In the genomic region with DNA sequence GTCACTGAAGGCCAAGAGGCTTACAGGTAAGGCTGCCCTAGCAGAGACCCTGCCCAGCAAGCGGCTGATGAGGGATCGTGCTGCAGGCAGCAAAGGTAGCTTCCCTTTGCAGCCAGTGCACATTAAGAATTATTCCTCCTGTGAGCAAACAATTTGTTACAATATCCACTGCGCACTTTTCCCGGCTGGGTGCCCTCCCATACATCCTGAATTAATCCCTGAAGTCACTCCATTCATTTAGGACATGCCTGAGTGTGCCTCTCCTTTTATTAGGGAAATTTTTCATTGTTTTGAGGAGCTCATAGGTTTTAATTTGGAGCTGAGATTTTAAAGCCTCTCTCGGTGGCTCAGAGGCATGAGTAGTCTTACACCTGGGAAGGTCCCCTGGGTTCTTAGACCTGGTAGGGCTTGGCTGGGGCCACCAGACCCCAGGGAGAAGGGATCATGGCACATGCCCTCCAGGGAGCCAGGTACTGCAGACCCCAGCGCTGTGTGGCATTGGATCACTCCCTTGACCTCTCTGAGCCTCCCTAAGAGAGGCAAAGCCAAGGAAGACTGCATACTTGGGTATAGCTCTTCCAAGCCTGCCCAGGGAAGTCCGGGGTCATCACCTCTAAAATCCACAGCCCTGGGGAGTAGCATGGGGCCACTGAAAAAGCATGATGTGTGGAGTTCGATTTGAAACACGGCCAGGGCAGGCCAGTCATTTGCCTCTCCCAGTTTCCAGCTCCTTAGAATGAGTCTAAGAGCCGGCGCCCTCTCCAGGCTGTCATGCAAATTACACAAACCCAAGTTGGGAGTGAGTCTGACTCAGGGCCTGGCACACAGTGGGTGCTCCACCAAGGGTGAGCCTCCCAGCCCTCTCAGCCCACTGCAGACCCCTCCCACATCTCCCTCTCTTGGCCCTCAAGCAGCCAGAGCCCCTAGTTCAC, we compare ENCODE assay signal across 1 cellular context.
TF ChIP-seq lines count a peak whose summit lies in the region.

No MANE protein-coding gene starts in this region.

TF ChIP-seq in IMR-90, 13 proteins besides CTCF, POLR2A, EP300 and RAD21 (continued from another document):
- no peak for TF ChIP-seq RCOR1 (IDR thresholded peaks at IDR 0.05; ENCODE audit: insufficient replicate concordance, low read length)
- TF ChIP-seq SMC3 (IDR thresholded peaks at IDR 0.05; ENCODE audit: low read depth, low read length) = no peak
- no peak for TF ChIP-seq FOS (IDR thresholded peaks at IDR 0.05; ENCODE audit: low read depth, low read length)
- TF ChIP-seq CEBPB (IDR thresholded peaks at IDR 0.05; ENCODE audit: low read depth, low read length) = no peak
